34 cellular contexts compared by ENCODE assay signal in genomic region chr17:11692688-11693087, GRCh38.
"Had no signal": no experiment of that assay in that cellular context is flagged by ENCODE, and none has a peak within 500 bp of the region (broad histone marks: within the 10 kb centered on the region; RNA-seq: fewer than 3 reads in every experiment).

No MANE protein-coding gene starts in this region.

- H3K27ac ChIP-seq: adrenal gland, ascending aorta, body of pancreas, brain microvascular endothelial cell, breast epithelium, cardiac muscle cell had no signal

- H3K27me3 ChIP-seq: adrenal gland, ascending aorta, body of pancreas, brain microvascular endothelial cell, breast epithelium, cardiac muscle cell had no signal

- ATAC-seq: activated naive CD4-positive, alpha-beta T cell treated with anti-CD3 and anti-CD28 coated beads, Interleukin-2, amount 50 U/mL, for 72 hours; activated naive CD8-positive, alpha-beta T cell treated with anti-CD3 and anti-CD28 coated beads, Interleukin-2, amount 50 U/mL, for 24 hours; activated T-cell treated with anti-CD3 and anti-CD28 coated beads, Interleukin-2, amount 50 U/mL, for 4 hours; activated T-cell treated with anti-CD3 and anti-CD28 coated beads, Interleukin-2, amount 50 U/mL, for 72 hours; activated T-helper 17 cell treated with anti-CD3 and anti-CD28 coated beads, Interleukin-2, amount 50 U/mL, for 72 hours; body of pancreas had no signal

- DNase-seq: activated effector memory CD4-positive, alpha-beta T cell treated with anti-CD3 and anti-CD28 coated beads, Interleukin-2, amount 50 U/mL, for 16 hours; activated effector memory CD4-positive, alpha-beta T cell treated with Interleukin-2 at 50 U/mL for 16 hours; activated gamma-delta T cell; activated gamma-delta T cell treated with Interleukin-2 at 50 U/mL for 16 hours; activated naive CD4-positive, alpha-beta T cell; activated naive CD4-positive, alpha-beta T cell treated with anti-CD3 and anti-CD28 coated beads for 36 hours; activated naive CD4-positive, alpha-beta T cell treated with anti-CD3 and anti-CD28 coated beads, Interleukin-2, amount 10 ng/mL, durations not matched to agents 7 days and 5 days; activated naive CD4-positive, alpha-beta T cell treated with anti-CD3 and anti-CD28 coated beads, Interleukin-2, amount 50 U/mL, for 16 hours; activated naive CD4-positive, alpha-beta T cell treated with Interleukin-2 at 50 U/mL for 16 hours; activated naive CD8-positive, alpha-beta T cell treated with anti-CD3 and anti-CD28 coated beads for 36 hours; activated naive CD8-positive, alpha-beta T cell treated with anti-CD3 and anti-CD28 coated beads, Interleukin-2, amount 10 ng/mL, durations not matched to agents 7 days and 5 days; activated naive CD8-positive, alpha-beta T cell treated with anti-CD3 and anti-CD28 coated beads, Interleukin-2, amount 50 U/mL, for 24 hours; activated T-cell treated with anti-CD3 and anti-CD28 coated beads, Interleukin-2, amount 50 U/mL, for 1 hour; activated T-cell treated with anti-CD3 and anti-CD28 coated beads, Interleukin-2, amount 50 U/mL, for 24 hours; activated T-cell treated with anti-CD3 and anti-CD28 coated beads, Interleukin-2, amount 50 U/mL, for 4 hours; activated T-cell treated with anti-CD3 and anti-CD28 coated beads, Interleukin-2, amount 50 U/mL, for 48 hours; activated T-cell treated with anti-CD3 and anti-CD28 coated beads, Interleukin-2, amount 50 U/mL, for 72 hours; adrenal gland; amniotic stem cell; amygdala; anterior cingulate cortex; aorta; body of pancreas; brain microvascular endothelial cell; caudate nucleus; central memory CD4-positive, alpha-beta T cell; cerebellar nuclear complex had no signal

- H3K4me1 ChIP-seq: adrenal gland, ascending aorta, body of pancreas, breast epithelium had no signal

- H3K9me3 ChIP-seq: adrenal gland, ascending aorta, body of pancreas, breast epithelium had no signal

- H3K4me3 ChIP-seq: adrenal gland, ascending aorta, body of pancreas, breast epithelium, cardiac muscle cell had no signal

- FAIRE-seq: astrocyte, bronchial epithelial cell had no signal

- H3K36me3 ChIP-seq: adrenal gland, ascending aorta, brain microvascular endothelial cell, breast epithelium, cardiac muscle cell had no signal
